Comparison of ENCODE assay signal across 21 cellular contexts in genomic region chr5:112998296-112998695, GRCh38. TPM values are rescaled to one million over a fixed set of nuclear protein-coding genes. Genes with fewer than 3 reads are reported as not detected.
DNase-seq lines count a peak whose midpoint lies in the region; ATAC-seq and TF ChIP-seq lines count a peak whose summit lies in the region.
"Had no signal": no experiment of that assay in that cellular context is flagged by ENCODE, and none has a peak within 500 bp of the region (broad histone marks: within the 10 kb centered on the region; RNA-seq: fewer than 3 reads in every experiment).

No MANE protein-coding gene starts in this region.

- H3K4me1 ChIP-seq in PC-3 (ENCODE audit: insufficient read depth, low read length), result peaks cover 22% of the 10 kb centered on the region
- H3K4me1 ChIP-seq: A549, BE2C had no signal

- DNase-seq in activated naive CD4-positive, alpha-beta T cell treated with anti-CD3 and anti-CD28 coated beads, Interleukin-2, amount 50 U/mL, for 16 hours, result no peak
- no peak for DNase-seq in T-helper 17 cell
- DNase-seq in nephron progenitor cell, result no peak
- DNase-seq in PC-3, result no peak
- DNase-seq in activated CD8-positive, alpha-beta T cell treated with anti-CD3 and anti-CD28 coated beads for 36 hours, result no peak
- DNase-seq: 8988T; ACHN; AML-193; BE2C; CD4-positive, alpha-beta T cell; CD8-positive, alpha-beta memory T cell; DMS 273 treated with DMSO at 0.1 percent for 48 hours; DMS79; GF-D8; H7; HCEC 1CT had no signal

- H3K4me3 Mint-ChIP-seq in activated naive CD4-positive, alpha-beta T cell treated with anti-CD3 and anti-CD28 coated beads, Interleukin-2, amount 50 U/mL, for 24 hours, result no peak overlapping the region
- H3K4me3 Mint-ChIP-seq in T-helper 17 cell, result no peak overlapping the region
- no peak overlapping the region for H3K4me3 Mint-ChIP-seq in nephron progenitor cell
- no peak overlapping the region for H3K4me3 Mint-ChIP-seq in activated CD8-positive, alpha-beta T cell treated with anti-CD3 and anti-CD28 coated beads for 36 hours
- H3K4me3 Mint-ChIP-seq: CD14-positive monocyte; CD4-positive, alpha-beta T cell; CD8-positive, alpha-beta memory T cell had no signal

- H3K4me2 ChIP-seq in PC-3 (ENCODE audit: low read length), result no peak overlapping the region
- H3K4me2 ChIP-seq: A549; BLaER1 treated with 17β-estradiol and CSF1 and Interleukin-3, amounts not matched to agents 10 nM and 100 nM had no signal

- H3K9ac ChIP-seq in PC-3 (ENCODE audit: low read length), result no peak overlapping the region
- H3K9ac ChIP-seq: BLaER1 treated with 17β-estradiol and CSF1 and Interleukin-3, amounts not matched to agents 10 nM and 100 nM had no signal

- H3K4me3 ChIP-seq in PC-3 (ENCODE audit: low read length), result no peak overlapping the region
- H3K4me3 ChIP-seq: A549; BLaER1 treated with 17β-estradiol and CSF1 and Interleukin-3, amounts not matched to agents 10 nM and 100 nM had no signal

- H3K27me3 Mint-ChIP-seq in activated naive CD4-positive, alpha-beta T cell treated with anti-CD3 and anti-CD28 coated beads, Interleukin-2, amount 50 U/mL, for 24 hours, result no peaks in the 10 kb centered on the region
- H3K27me3 Mint-ChIP-seq in T-helper 17 cell, result no peaks in the 10 kb centered on the region
- no peaks in the 10 kb centered on the region for H3K27me3 Mint-ChIP-seq in nephron progenitor cell (ENCODE audit: low read depth, poor library complexity)
- no peaks in the 10 kb centered on the region for H3K27me3 Mint-ChIP-seq in activated CD8-positive, alpha-beta T cell treated with anti-CD3 and anti-CD28 coated beads for 36 hours
- H3K27me3 Mint-ChIP-seq: CD4-positive, alpha-beta T cell; CD8-positive, alpha-beta memory T cell had no signal

- no peaks in the 10 kb centered on the region for H3K9me3 Mint-ChIP-seq in activated naive CD4-positive, alpha-beta T cell treated with anti-CD3 and anti-CD28 coated beads, Interleukin-2, amount 50 U/mL, for 24 hours
- H3K9me3 Mint-ChIP-seq in nephron progenitor cell, result no peaks in the 10 kb centered on the region
- H3K9me3 Mint-ChIP-seq in activated CD8-positive, alpha-beta T cell treated with anti-CD3 and anti-CD28 coated beads for 36 hours, result no peaks in the 10 kb centered on the region
- H3K9me3 Mint-ChIP-seq: CD14-positive monocyte; CD4-positive, alpha-beta T cell; CD8-positive, alpha-beta memory T cell had no signal

- peaks cover 24% of the 10 kb centered on the region for H3K79me2 ChIP-seq in PC-3 (ENCODE audit: low read length)

- ATAC-seq in T-helper 17 cell (no peak), PC-3 (no peak), HG03432 (IDR thresholded peaks at IDR 0.05; ENCODE audit: unreplicated experiment) (no peak)
- no peak for ATAC-seq in activated CD8-positive, alpha-beta T cell treated with anti-CD3 and anti-CD28 coated beads for 36 hours
- ATAC-seq: A549 had no signal

- no peak overlapping the region for H2AFZ ChIP-seq in PC-3 (ENCODE audit: low read length)

- POLR2A ChIA-PET in PC-3 (lab: Charles Lee; ENCODE audit: unreplicated experiment), result no interaction called here
- POLR2A ChIA-PET in activated CD8-positive, alpha-beta T cell treated with anti-CD3 and anti-CD28 coated beads for 36 hours (lab: Charles Lee), result no interaction called here

- intact Hi-C loops in PC-3 (cut with micrococcal nuclease), result no loop called here
- intact Hi-C loops in activated CD8-positive, alpha-beta T cell treated with anti-CD3 and anti-CD28 coated beads for 36 hours (cut with micrococcal nuclease), result loop anchor here (5.0 to 10.0 kb wide), 2 partner anchors 329 to 607 kb away; no protein-coding TSS in a partner anchor

- no peaks in the 10 kb centered on the region for H3K27me3 ChIP-seq in PC-3 (ENCODE audit: low read length)
- H3K27me3 ChIP-seq: BE2C; BLaER1 treated with 17β-estradiol and CSF1 and Interleukin-3, amounts not matched to agents 10 nM and 100 nM had no signal

- peaks cover 25% of the 10 kb centered on the region for H3K4me1 Mint-ChIP-seq in activated naive CD4-positive, alpha-beta T cell treated with anti-CD3 and anti-CD28 coated beads, Interleukin-2, amount 50 U/mL, for 24 hours
- H3K4me1 Mint-ChIP-seq in T-helper 17 cell (peaks cover 17% of the 10 kb centered on the region), nephron progenitor cell (peaks cover 5% of the 10 kb centered on the region)
- peaks cover 16% of the 10 kb centered on the region for H3K4me1 Mint-ChIP-seq in activated CD8-positive, alpha-beta T cell treated with anti-CD3 and anti-CD28 coated beads for 36 hours (ENCODE audit: low read depth)

- peaks cover 13% of the 10 kb centered on the region for H3K36me3 Mint-ChIP-seq in activated naive CD4-positive, alpha-beta T cell treated with anti-CD3 and anti-CD28 coated beads, Interleukin-2, amount 50 U/mL, for 24 hours
- H3K36me3 Mint-ChIP-seq in T-helper 17 cell (ENCODE audit: low read depth) (peaks cover 5% of the 10 kb centered on the region), nephron progenitor cell (ENCODE audit: low read depth) (peaks cover 33% of the 10 kb centered on the region)
- H3K36me3 Mint-ChIP-seq in activated CD8-positive, alpha-beta T cell treated with anti-CD3 and anti-CD28 coated beads for 36 hours (ENCODE audit: low read depth), result peaks cover 16% of the 10 kb centered on the region

- H3K9me3 ChIP-seq in T-helper 17 cell (ENCODE audit: control insufficient read depth, low read length, poor library complexity, severe bottlenecking), result no peaks in the 10 kb centered on the region
- no peaks in the 10 kb centered on the region for H3K9me3 ChIP-seq in PC-3 (ENCODE audit: low read length)
- H3K9me3 ChIP-seq: A549; BE2C; BLaER1 treated with 17β-estradiol and CSF1 and Interleukin-3, amounts not matched to agents 10 nM and 100 nM had no signal

- TF ChIP-seq CTCF in nephron progenitor cell (IDR thresholded peaks at IDR 0.05) (no peak), PC-3 (conservative IDR thresholded peaks at IDR 0.05; ENCODE audit: low read depth, low read length) (no peak)
- TF ChIP-seq CTCF in activated CD8-positive, alpha-beta T cell treated with anti-CD3 and anti-CD28 coated beads for 36 hours (IDR thresholded peaks at IDR 0.05), result no peak

- H3K27ac Mint-ChIP-seq in activated naive CD4-positive, alpha-beta T cell treated with anti-CD3 and anti-CD28 coated beads, Interleukin-2, amount 50 U/mL, for 24 hours, result peak overlapping the region; percentile 62
- peak overlapping the region; percentile 24 for H3K27ac Mint-ChIP-seq in T-helper 17 cell
- peak overlapping the region; percentile 71 for H3K27ac Mint-ChIP-seq in nephron progenitor cell
- no peak overlapping the region for H3K27ac Mint-ChIP-seq in activated CD8-positive, alpha-beta T cell treated with anti-CD3 and anti-CD28 coated beads for 36 hours
- H3K27ac Mint-ChIP-seq: CD4-positive, alpha-beta T cell had no signal

- no TSS peak for BruUV-seq in PC-3 (replicated peaks; lab: Mats Ljungman, UMichigan)

- H3K9me2 ChIP-seq in PC-3 (replicated peaks; ENCODE audit: low read length), result no peaks in the 10 kb centered on the region

- no peaks in the 10 kb centered on the region for H3F3A ChIP-seq in PC-3 (ENCODE audit: low read length, unreplicated experiment)

- H3K36me3 ChIP-seq in PC-3 (ENCODE audit: low read depth, low read length), result peaks cover 9% of the 10 kb centered on the region; the same call in 1 of the 2 replicates

- CTCF ChIA-PET in PC-3 (lab: Charles Lee), result no interaction called here
- CTCF ChIA-PET in activated CD8-positive, alpha-beta T cell treated with anti-CD3 and anti-CD28 coated beads for 36 hours (lab: Charles Lee), result interaction anchor here (2.8 to 3.5 kb wide), 3 partner anchors 16 to 513 kb away, joined by 18 to 51 read pairs (median 50); no protein-coding TSS in a partner anchor

- no peaks in the 10 kb centered on the region for H4K20me1 ChIP-seq in PC-3 (ENCODE audit: low read length)

- no peak overlapping the region for H3K27ac ChIP-seq in PC-3 (ENCODE audit: low read length)
- H3K27ac ChIP-seq: A549; BLaER1 treated with 17β-estradiol and CSF1 and Interleukin-3, amounts not matched to agents 10 nM and 100 nM had no signal

RNA-seq across cellular contexts. Expression of gene DCP2, which starts 21.7 kb away (rescaled TPM):
- total RNA-seq in T-helper 17 cell, result 10 to 100 TPM; 80.0 to 83.6 TPM
- 26.7 and 33.6 TPM in 2 replicates for total RNA-seq in PC-3 (2014; rRNA removed)
- 10 to 100 TPM; 88.9 to 91.0 TPM for total RNA-seq in activated CD8-positive, alpha-beta T cell treated with anti-CD3 and anti-CD28 coated beads for 36 hours
